In the genomic region with DNA sequence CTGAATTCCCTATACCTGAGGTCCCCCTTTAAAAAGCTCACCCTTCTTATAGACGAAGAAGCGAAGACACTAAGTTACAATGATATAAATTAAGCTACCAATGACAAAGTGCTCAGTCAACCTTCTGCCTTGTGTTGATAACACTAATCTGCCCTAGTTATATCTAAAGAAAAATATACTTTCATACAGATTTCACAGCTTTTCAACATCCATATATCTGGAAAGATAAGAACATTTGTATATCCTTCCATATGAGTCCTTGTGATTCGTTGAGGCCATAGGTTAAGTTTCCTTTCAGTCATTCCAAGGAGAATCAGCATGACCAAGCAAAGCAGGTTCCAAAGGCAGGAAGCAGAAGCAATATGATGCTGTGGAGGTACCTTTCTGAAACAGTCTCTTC, we compare ENCODE assay signal across 16 cellular contexts. TPM values are rescaled to one million over a fixed set of nuclear protein-coding genes. Genes with fewer than 3 reads are reported as not detected.
DNase-seq lines count a peak whose midpoint lies in the region; ATAC-seq, FAIRE-seq and TF ChIP-seq lines count a peak whose summit lies in the region.
"Had no signal": no experiment of that assay in that cellular context is flagged by ENCODE, and none has a peak within 500 bp of the region (broad histone marks: within the 10 kb centered on the region; RNA-seq: fewer than 3 reads in every experiment).

No MANE protein-coding gene starts in this region.

- H3K4me2 ChIP-seq in IMR-90 (ENCODE audit: low read depth, low read length) (no peak overlapping the region), K562 (ENCODE audit: insufficient read depth, low read length) (no peak overlapping the region), neural progenitor cell (no peak overlapping the region)
- H3K4me2 ChIP-seq: BLaER1 treated with 17β-estradiol and CSF1 and Interleukin-3, amounts not matched to agents 10 nM and 100 nM had no signal

- WGBS in IMR-90 (ENCODE audit: extremely low coverage in 2 of 2, insufficient read length in 1 of 2), 2 experiments: no CpG with 5 or more reads among the region's 3 CpGs
- WGBS in K562 (ENCODE audit: insufficient coverage, low coverage, missing lambda C conversion rate): 60% methylated on average over 3 of the region's 3 CpGs

- TF ChIP-seq POLR2A in IMR-90 (IDR thresholded peaks at IDR 0.05; ENCODE audit: low read depth, low read length): no peak
- no peak for TF ChIP-seq POLR2A in K562 (conservative IDR thresholded peaks at IDR 0.05)

- H3K4ac ChIP-seq in IMR-90 (ENCODE audit: low read depth, low read length): no peak overlapping the region

- H3K36me3 ChIP-seq in IMR-90 (ENCODE audit: control insufficient read depth, insufficient read depth, low read length) (peaks cover 42% of the 10 kb centered on the region), K562 (ENCODE audit: control insufficient read depth, insufficient read depth, low read length) (peaks cover 90% of the 10 kb centered on the region), neural progenitor cell (peaks cover 36% of the 10 kb centered on the region), kidney (ENCODE audit: control insufficient read depth in 1 of 2, insufficient read depth in 2 of 2, low read length in 2 of 2) (peaks cover 24 to 54% of the 10 kb centered on the region in 2 donors)

- in situ Hi-C loops in IMR-90 (cut with MboI; ENCODE audit: low sequenced_read_pairs): no loop called here
- in situ Hi-C loops in K562 (cut with MboI): no loop called here

- no peak overlapping the region for H3K14ac ChIP-seq in IMR-90 (replicated peaks; ENCODE audit: low read depth, low read length)

- FAIRE-seq in K562 (lab: Jason Lieb, UNC): no peak
- no peak for FAIRE-seq in kidney (lab: Jason Lieb, UNC)
- FAIRE-seq: H1, HepG2 had no signal

- dilution Hi-C loops in IMR-90 (cut with HindIII; ENCODE audit: low sequenced_read_pairs, unreplicated experiment): no loop called here

- peaks cover 35 to 51% of the 10 kb centered on the region in 2 experiments for H3K79me1 ChIP-seq in IMR-90 (ENCODE audit: low read depth in 1 of 2, low read length in 2 of 2)

- peaks cover 51% of the 10 kb centered on the region for H3F3A ChIP-seq in neural progenitor cell (ENCODE audit: low read depth)

- H4K20me1 ChIP-seq in IMR-90 (ENCODE audit: insufficient read depth, low read length) (no peaks in the 10 kb centered on the region; the same call in none of the 2 replicates), K562 (replicated peaks; ENCODE audit: control insufficient read depth, insufficient read depth, low read length) (no peaks in the 10 kb centered on the region), neural progenitor cell (ENCODE audit: low read depth) (peaks cover 87% of the 10 kb centered on the region)

- CTCF ChIA-PET in IMR-90 (lab: Yijun Ruan, JAX): no interaction called here
- CTCF ChIA-PET in K562 (lab: Yijun Ruan, JAX; ENCODE audit: low intra/inter-chr PET ratio): no interaction called here

- H3K18ac ChIP-seq in IMR-90 (ENCODE audit: low read depth, low read length): no peak overlapping the region

- DNase-seq in ELR (ENCODE audit: low read depth) (peak; percentile 16), IMR-90 (peak; percentile 43), K562 (ENCODE audit: extremely low read depth in 1 of 4, low spot score in 3 of 4) (no peak), neural progenitor cell (ENCODE audit: low spot score) (no peak), nephron progenitor cell (no peak), occipital lobe (lab: John Stamatoyannopoulos, UW) (no peak), kidney (no peak), NCI-H510A (lab: John Stamatoyannopoulos, UW) (no peak)
- DNase-seq: CD8-positive, alpha-beta memory T cell; COR-L47; GF-D8; H9 had no signal

- no peak overlapping the region for H4K91ac ChIP-seq in IMR-90 (ENCODE audit: insufficient read depth, low read depth, low read length)

- H3K36me3 Mint-ChIP-seq in neural progenitor cell (peaks cover 48% of the 10 kb centered on the region), nephron progenitor cell (ENCODE audit: low read depth) (peaks cover 89% of the 10 kb centered on the region)

- H2BK20ac ChIP-seq in IMR-90 (ENCODE audit: low read depth, low read length): no peak overlapping the region

- no peak overlapping the region; a peak in 1 of 4 replicates for H4K8ac ChIP-seq in IMR-90 (ENCODE audit: low read depth in 2 of 2, low read length in 2 of 2)

- H3K4me3 Mint-ChIP-seq in neural progenitor cell (no peak overlapping the region), nephron progenitor cell (no peak overlapping the region)
- H3K4me3 Mint-ChIP-seq: B cell; CD8-positive, alpha-beta memory T cell; H9 had no signal

- no peak overlapping the region for H3K27ac Mint-ChIP-seq in neural progenitor cell
- no peak overlapping the region for H3K27ac Mint-ChIP-seq in nephron progenitor cell
- H3K27ac Mint-ChIP-seq: B cell had no signal

- no peak overlapping the region for H2BK5ac ChIP-seq in IMR-90 (ENCODE audit: low read depth, low read length, poor library complexity, severe bottlenecking)

- H3K27ac ChIP-seq in IMR-90 (ENCODE audit: insufficient read depth, low read length) (no peak overlapping the region), K562 (ENCODE audit: extremely low read depth, low read depth, low read length) (no peak overlapping the region; the same call in 2 of the 3 replicates), neural progenitor cell (peak overlapping the region; percentile 40), kidney (ENCODE audit: low read depth in 2 of 2, low read length in 2 of 2) (no peak overlapping the region)
- H3K27ac ChIP-seq: BLaER1 treated with 17β-estradiol and CSF1 and Interleukin-3, amounts not matched to agents 10 nM and 100 nM had no signal

- no peak overlapping the region for H2AK5ac ChIP-seq in IMR-90 (ENCODE audit: low read depth, low read length)

- H3K9ac ChIP-seq in IMR-90 (ENCODE audit: low read depth, low read length) (no peak overlapping the region), K562 (ENCODE audit: insufficient read depth in 1 of 2, low read depth in 2 of 2, low read length in 2 of 2) (no peak overlapping the region), neural progenitor cell (no peak overlapping the region), kidney (ENCODE audit: low read length in 2 of 2) (no peak overlapping the region)
- H3K9ac ChIP-seq: BLaER1 treated with 17β-estradiol and CSF1 and Interleukin-3, amounts not matched to agents 10 nM and 100 nM had no signal

- H3K27me3 Mint-ChIP-seq in neural progenitor cell (ENCODE audit: insufficient read depth, low read depth) (peaks cover 2% of the 10 kb centered on the region), nephron progenitor cell (ENCODE audit: low read depth, poor library complexity) (no peaks in the 10 kb centered on the region)
- H3K27me3 Mint-ChIP-seq: B cell; CD8-positive, alpha-beta memory T cell had no signal

- no peaks in the 10 kb centered on the region for H3K27me3 ChIP-seq in IMR-90 (ENCODE audit: control insufficient read depth, insufficient read depth, low read length)
- H3K27me3 ChIP-seq in K562 (ENCODE audit: control insufficient read depth in 2 of 2, insufficient read depth in 2 of 2, low read length in 2 of 2): no peaks in the 10 kb centered on the region
- no peaks in the 10 kb centered on the region for H3K27me3 ChIP-seq in neural progenitor cell
- H3K27me3 ChIP-seq: BLaER1 treated with 17β-estradiol and CSF1 and Interleukin-3, amounts not matched to agents 10 nM and 100 nM had no signal

- H3K4me1 Mint-ChIP-seq in neural progenitor cell: peaks cover 2% of the 10 kb centered on the region
- H3K4me1 Mint-ChIP-seq in nephron progenitor cell: no peaks in the 10 kb centered on the region
- H3K4me1 Mint-ChIP-seq: B cell had no signal

- peak; percentile 43; the same call in 1 of the 2 replicates for TF ChIP-seq EP300 in K562 (IDR thresholded peaks at IDR 0.05; ENCODE audit: low read length)

- TF ChIP-seq RAD21 in IMR-90 (IDR thresholded peaks at IDR 0.05; ENCODE audit: low read length): no peak
- TF ChIP-seq RAD21 in K562 (CRISPR knock-in tag; conservative IDR thresholded peaks at IDR 0.05 in 1 of 2, IDR thresholded peaks at IDR 0.05 in 1 of 2): no peak

- no peak overlapping the region for H2BK120ac ChIP-seq in IMR-90 (ENCODE audit: low read depth, low read length)

- H3K9me1 ChIP-seq in IMR-90 (ENCODE audit: insufficient read depth, low read length) (peaks cover 5% of the 10 kb centered on the region; the same call in 1 of the 2 replicates), K562 (ENCODE audit: control insufficient read depth, insufficient read depth, low read length) (no peaks in the 10 kb centered on the region)

- H4K5ac ChIP-seq in IMR-90 (ENCODE audit: low read depth, low read length): no peak overlapping the region

- no peak for TF ChIP-seq CTCF in IMR-90 (conservative IDR thresholded peaks at IDR 0.05; ENCODE audit: low read depth, low read length)
- TF ChIP-seq CTCF in K562 (IDR thresholded peaks at IDR 0.05 in 2 of 3, conservative IDR thresholded peaks at IDR 0.05 in 1 of 3; ENCODE audit: insufficient read depth in 2 of 3, low read depth in 1 of 3, low read length in 3 of 3): no peak
- TF ChIP-seq CTCF in neural progenitor cell (IDR thresholded peaks at IDR 0.05): no peak
- no peak for TF ChIP-seq CTCF in nephron progenitor cell (IDR thresholded peaks at IDR 0.05)
- TF ChIP-seq CTCF in kidney (IDR thresholded peaks at IDR 0.05; ENCODE audit: borderline replicate concordance, extremely low read depth, insufficient read depth): no peak

- H3K4me3 ChIP-seq in IMR-90 (ENCODE audit: insufficient read depth, low read depth, low read length) (no peak overlapping the region), K562 (no peak overlapping the region), neural progenitor cell (no peak overlapping the region), kidney (ENCODE audit: low read length in 2 of 2) (no peak overlapping the region)
- H3K4me3 ChIP-seq: BLaER1 treated with 17β-estradiol and CSF1 and Interleukin-3, amounts not matched to agents 10 nM and 100 nM had no signal

- H2AFZ ChIP-seq in IMR-90 (replicated peaks; ENCODE audit: low read length, poor library complexity) (no peak overlapping the region), K562 (ENCODE audit: low read depth, low read length) (no peak overlapping the region), neural progenitor cell (replicated peaks) (no peak overlapping the region)

- H3K9me3 ChIP-seq in IMR-90 (ENCODE audit: control insufficient read depth, insufficient read depth, low read length): no peaks in the 10 kb centered on the region
- H3K9me3 ChIP-seq in K562 (replicated peaks; ENCODE audit: control insufficient read depth, insufficient read depth, low read depth, low read length): no peaks in the 10 kb centered on the region
- H3K9me3 ChIP-seq in neural progenitor cell (ENCODE audit: low read depth): no peaks in the 10 kb centered on the region
- no peaks in the 10 kb centered on the region for H3K9me3 ChIP-seq in kidney (ENCODE audit: control insufficient read depth in 1 of 2, low read length in 2 of 2)
- H3K9me3 ChIP-seq: BLaER1 treated with 17β-estradiol and CSF1 and Interleukin-3, amounts not matched to agents 10 nM and 100 nM had no signal

- H3K4me1 ChIP-seq in IMR-90 (ENCODE audit: control insufficient read depth, insufficient read depth, low read length) (no peaks in the 10 kb centered on the region), K562 (replicated peaks in 1 of 2; ENCODE audit: control insufficient read depth in 2 of 2, insufficient read depth in 2 of 2, low read length in 2 of 2) (no peaks in the 10 kb centered on the region), neural progenitor cell (peaks cover 18% of the 10 kb centered on the region), kidney (ENCODE audit: control insufficient read depth in 1 of 2, insufficient read depth in 1 of 2, low read depth in 1 of 2, low read length in 2 of 2) (no peaks in the 10 kb centered on the region)
- H3K4me1 ChIP-seq: BLaER1 treated with 17β-estradiol and CSF1 and Interleukin-3, amounts not matched to agents 10 nM and 100 nM had no signal

- ATAC-seq in IMR-90 (ENCODE audit: low read depth) (no peak), K562 (no peak)

- peaks cover 16% of the 10 kb centered on the region; the same call in 2 of the 3 replicates for H3K79me2 ChIP-seq in K562 (ENCODE audit: control insufficient read depth, insufficient read depth, low read length)
- H3K79me2 ChIP-seq in neural progenitor cell (ENCODE audit: low read depth): peaks cover 100% of the 10 kb centered on the region

- BruUV-seq in IMR-90 (replicated peaks; lab: Mats Ljungman, UMichigan) (no TSS peak), K562 (replicated peaks; lab: Mats Ljungman, UMichigan) (no TSS peak)

- no peak overlapping the region for H3K56ac ChIP-seq in IMR-90 (ENCODE audit: extremely low read depth, insufficient read depth, low read length)

- intact Hi-C loops in IMR-90 (cut with micrococcal nuclease): no loop called here
- intact Hi-C loops in K562 (cut with micrococcal nuclease): no loop called here
- intact Hi-C loops in kidney (cut with DNase I): no loop called here

- H3K9me3 Mint-ChIP-seq in neural progenitor cell: no peaks in the 10 kb centered on the region
- H3K9me3 Mint-ChIP-seq in nephron progenitor cell: no peaks in the 10 kb centered on the region
- H3K9me3 Mint-ChIP-seq: CD8-positive, alpha-beta memory T cell; H9 had no signal

- no peak overlapping the region for H2AK9ac ChIP-seq in IMR-90 (replicated peaks; ENCODE audit: low read depth, low read length, poor library complexity)

- no peak overlapping the region for H3K23ac ChIP-seq in IMR-90 (ENCODE audit: low read depth, low read length)

- H2BK15ac ChIP-seq in IMR-90 (ENCODE audit: low read depth, low read length): no peak overlapping the region

- POLR2A ChIA-PET in IMR-90 (lab: Charles Lee; ENCODE audit: unreplicated experiment): no interaction called here
- POLR2A ChIA-PET in K562 (lab: Yijun Ruan, JAX): no interaction called here

RNA-seq across cellular contexts. Expression of a gene that starts 46.8 kb away (rescaled TPM):
- total RNA-seq in IMR-90 (2012; rRNA removed): 352 and 509 TPM in 2 replicates
- polyA plus RNA-seq in IMR-90 (2012; rRNA removed): 144 and 156 TPM in 2 replicates
- polyA plus RNA-seq in IMR-90 (2012; cell fraction: cytosol; rRNA removed): 103 and 426 TPM in 2 replicates
- polyA plus RNA-seq in IMR-90 (2012; cell fraction: nucleus; rRNA removed; ENCODE audit: low replicate concordance): 65.1 and 146 TPM in 2 replicates
- 167 and 262 TPM in 2 replicates for total RNA-seq in K562 (2011; cell fraction: chromatin; rRNA removed; ENCODE audit: low replicate concordance)
- total RNA-seq in K562 (2011; cell fraction: nucleolus; rRNA removed): 85.9 and 98.2 TPM in 2 replicates
- total RNA-seq in K562 (2011; cell fraction: nucleoplasm; rRNA removed): 119 and 135 TPM in 2 replicates
- total RNA-seq in K562 (2014; rRNA removed): 189 and 191 TPM in 2 replicates
- total RNA-seq in K562 (2014; rRNA removed; fragmentation: Illumina TruSeq; extraction: Trizol): 334 and 394 TPM in 2 replicates
- total RNA-seq in K562 (2015; rRNA removed; fragmentation: Illumina TruSeq; extraction: Trizol): 274 and 297 TPM in 2 replicates
- 283 and 290 TPM in 2 replicates for total RNA-seq in K562 (2021)
- polyA plus RNA-seq in K562 (2011; rRNA removed): 398 and 551 TPM in 2 replicates
- polyA plus RNA-seq in K562 (2011; cell fraction: cytosol; rRNA removed): 137 and 145 TPM in 2 replicates
- polyA plus RNA-seq in K562 (2011; cell fraction: nucleus; rRNA removed): 83.1 and 119 TPM in 2 replicates
- 172 and 249 TPM in 2 replicates for polyA plus RNA-seq in K562 (2012)
- 252 and 289 TPM in 2 replicates for polyA plus RNA-seq in K562 (2014; fragmentation: Illumina TruSeq; extraction: Trizol)
- polyA plus RNA-seq in K562 (2014; fragmentation: Nextera tagmentation; extraction: Ambion mirVana): 100 to 1,000 TPM; 325 to 369 TPM
- polyA plus RNA-seq in K562 (2014; rRNA removed): 156 and 168 TPM in 2 replicates
- 747 and 768 TPM in 2 replicates for polyA minus RNA-seq in K562 (2011; rRNA and poly(A)+ RNA removed)
- polyA minus RNA-seq in K562 (2011; cell fraction: cytosol; rRNA and poly(A)+ RNA removed): 144 and 225 TPM in 2 replicates
- 99.9 and 166 TPM in 2 replicates for polyA minus RNA-seq in K562 (2011; cell fraction: nucleus; rRNA and poly(A)+ RNA removed)
- total RNA-seq in neural progenitor cell (ENCODE audit: low replicate concordance): 585 and 807 TPM in 2 replicates
- total RNA-seq in occipital lobe: 366 TPM
- 265 TPM for total RNA-seq in kidney
- 90.7 TPM for polyA plus RNA-seq in kidney (ENCODE audit: insufficient read depth, low read depth, low replicate concordance)

Comparison
In these comparisons a context has a peak if more than half of its experiments do, and no peak if none do; other contexts are left out.
1. DNase-seq: peak in ELR (single experiment) and IMR-90 (single experiment); none in K562 (0 of 4), neural progenitor cell (single experiment), nephron progenitor cell (single experiment), occipital lobe (single experiment), kidney (single experiment) and NCI-H510A (single experiment).